In the genomic region with DNA sequence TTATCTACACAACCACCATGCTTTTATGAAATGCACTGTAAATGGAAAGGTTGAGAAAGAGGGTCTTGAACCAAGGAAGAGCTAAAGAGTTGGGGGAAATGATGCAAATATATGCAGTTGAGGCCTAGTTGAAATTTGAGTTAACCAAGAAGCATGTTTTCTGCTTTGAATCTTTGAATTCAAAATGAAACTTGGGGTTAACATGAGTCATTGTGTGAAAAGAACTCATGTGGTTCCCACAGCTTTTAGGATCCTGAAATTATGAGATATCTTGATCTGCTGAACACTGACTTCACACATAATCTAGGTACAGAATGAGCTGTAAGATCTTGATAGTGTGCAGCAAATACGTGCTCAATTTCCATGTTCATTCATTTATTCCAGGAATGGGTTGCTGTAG, we compare ENCODE assay signal across 11 cellular contexts.
DNase-seq lines count a peak whose midpoint lies in the region; ATAC-seq and TF ChIP-seq lines count a peak whose summit lies in the region.
"Had no signal": no experiment of that assay in that cellular context is flagged by ENCODE, and none has a peak within 500 bp of the region (broad histone marks: within the 10 kb centered on the region; RNA-seq: fewer than 3 reads in every experiment).

No MANE protein-coding gene starts in this region.

- ATAC-seq in GM19043 (IDR thresholded peaks at IDR 0.05; ENCODE audit: low read depth, unreplicated experiment) (peak; percentile 96), HG02840 (IDR thresholded peaks at IDR 0.05; ENCODE audit: low FRiP score, unreplicated experiment) (peak; percentile 95)
- ATAC-seq: HCT116 had no signal

- no peak for TF ChIP-seq CTCF in GM06990 (IDR thresholded peaks at IDR 0.05; ENCODE audit: insufficient read depth, low read length, poor library complexity, severe bottlenecking)
- TF ChIP-seq CTCF in endothelial cell (IDR thresholded peaks at IDR 0.05; ENCODE audit: unreplicated experiment), result no peak

- H3K36me3 ChIP-seq in GM06990 (ENCODE audit: control insufficient read depth, insufficient read depth, low read length), result no peaks in the 10 kb centered on the region

- H3K27ac Mint-ChIP-seq in endothelial cell (ENCODE audit: unreplicated experiment), result no peak overlapping the region

- no peaks in the 10 kb centered on the region for H3K27me3 ChIP-seq in GM06990 (replicated peaks; ENCODE audit: control insufficient read depth, insufficient read depth, low read length)

- H3K4me1 Mint-ChIP-seq in endothelial cell (ENCODE audit: unreplicated experiment), result no peaks in the 10 kb centered on the region

- no peaks in the 10 kb centered on the region for H3K27me3 Mint-ChIP-seq in endothelial cell (ENCODE audit: unreplicated experiment)

- no peak overlapping the region for H3K4me3 Mint-ChIP-seq in endothelial cell (ENCODE audit: unreplicated experiment)

- no peaks in the 10 kb centered on the region for H3K9me3 Mint-ChIP-seq in endothelial cell (ENCODE audit: unreplicated experiment)

- no peak overlapping the region for H3K4me3 ChIP-seq in GM06990 (replicated peaks; ENCODE audit: low read depth, low read length)

- H3K36me3 Mint-ChIP-seq in endothelial cell (ENCODE audit: low read depth, unreplicated experiment), result no peaks in the 10 kb centered on the region

- peak; percentile 72 for DNase-seq in GM06990 (ENCODE audit: extremely low read depth, insufficient read length)
- DNase-seq in M059J (ENCODE audit: low read depth), result peak; percentile 34
- DNase-seq in dermis blood vessel endothelial cell, result no peak
- no peak for DNase-seq in foreskin melanocyte
- no peak for DNase-seq in endothelial cell (ENCODE audit: low spot score)
- no peak for DNase-seq in mucosa of gallbladder (ENCODE audit: low spot score)
- DNase-seq: C1 segment of cervical spinal cord, NCI-H2029 had no signal

Comparison
In these comparisons a context has a peak if more than half of its experiments do, and no peak if none do; other contexts are left out.
1. DNase-seq: peak in GM06990 (single experiment) and M059J (single experiment); none in dermis blood vessel endothelial cell (single experiment), foreskin melanocyte (single experiment), endothelial cell (single experiment) and mucosa of gallbladder (single experiment).